In genomic region chr1:19443321-19443720, GRCh38 we compare ENCODE assay signal across 15 cellular contexts. TPM values are rescaled to one million over a fixed set of nuclear protein-coding genes. Genes with fewer than 3 reads are reported as not detected.
DNase-seq lines count a peak whose midpoint lies in the region; ATAC-seq and TF ChIP-seq lines count a peak whose summit lies in the region.
"Had no signal": no experiment of that assay in that cellular context is flagged by ENCODE, and none has a peak within 500 bp of the region (broad histone marks: within the 10 kb centered on the region; RNA-seq: fewer than 3 reads in every experiment).

No MANE protein-coding gene starts in this region.

- peak overlapping the region; percentile 9 to 92 (median 60) for H3K27ac ChIP-seq in heart left ventricle
- H3K27ac ChIP-seq in vagina, result peak overlapping the region; percentile 86

- H3K36me3 ChIP-seq in heart left ventricle, result peaks cover 0 to 25% (median 0%) of the 10 kb centered on the region in 9 donors
- no peaks in the 10 kb centered on the region for H3K36me3 ChIP-seq in vagina

- 62 to 79% (median 71%) methylated on average over 4 of the region's 4 CpGs for WGBS in heart left ventricle, 4 donors

- intact Hi-C loops in heart left ventricle (cut with DNase I) (loop anchor here in 1 of 10 donors (10.0 kb wide), 1 partner anchor 49 kb away; no protein-coding TSS in a partner anchor), cardiac septum (cut with DNase I) (no loop called here), posterior vena cava (cut with DNase I) (loop anchor here in 1 of 2 donors (5.0 kb wide), 1 partner anchor 36 kb away; no protein-coding TSS in a partner anchor), vagina (cut with DNase I) (no loop called here)

- TF ChIP-seq POLR2A in heart left ventricle (IDR thresholded peaks at IDR 0.05) (no peak), vagina (IDR thresholded peaks at IDR 0.05) (no peak)

- H3K4me1 ChIP-seq in heart left ventricle (peaks cover 31 to 98% (median 85%) of the 10 kb centered on the region in 12 donors), vagina (peaks cover 92% of the 10 kb centered on the region)

- H3K27me3 ChIP-seq in heart left ventricle (no peaks in the 10 kb centered on the region), vagina (no peaks in the 10 kb centered on the region)
- H3K27me3 ChIP-seq: spleen had no signal

- TF ChIP-seq CTCF in heart left ventricle (IDR thresholded peaks at IDR 0.05), result no peak
- TF ChIP-seq CTCF in fibroblast of the aortic adventitia (IDR thresholded peaks at IDR 0.05; ENCODE audit: insufficient read depth, low read length), result no peak
- TF ChIP-seq CTCF in vagina (IDR thresholded peaks at IDR 0.05), result no peak

- DNase-seq in heart left ventricle, result no peak
- no peak for DNase-seq in cardiac septum (ENCODE audit: low spot score)
- peak; percentile 47 for DNase-seq in fibroblast of the aortic adventitia (ENCODE audit: low read depth)
- DNase-seq in posterior vena cava (ENCODE audit: low spot score), result peak; percentile 46
- DNase-seq in vagina (ENCODE audit: extremely low spot score in 2 of 2), result no peak
- no peak for DNase-seq in cortex of kidney (lab: John Stamatoyannopoulos, UW)
- DNase-seq in nucleus accumbens (lab: John Stamatoyannopoulos, UW), result no peak
- no peak for DNase-seq in activated CD4-positive, alpha-beta T cell treated with anti-CD3 and anti-CD28 coated beads for 4 hours
- DNase-seq: activated B cell treated with CpG ODN at 0.5 μM for 24 hours; activated CD8-positive, alpha-beta memory T cell treated with anti-CD3 and anti-CD28 coated beads, Interleukin-2, amount 50 U/mL, for 4 hours; amniotic stem cell; effector CD8-positive, alpha-beta T cell; kidney; nephron progenitor cell; spleen had no signal

- ATAC-seq in heart left ventricle, result peak in 2 of 4 donors; percentile 32 to 48

- H3K4me3 ChIP-seq in heart left ventricle, result no peak overlapping the region
- no peak overlapping the region for H3K4me3 ChIP-seq in fibroblast of the aortic adventitia (ENCODE audit: low read depth, low read length)
- H3K4me3 ChIP-seq in vagina, result no peak overlapping the region
- H3K4me3 ChIP-seq: spleen had no signal

- H3K9me3 ChIP-seq in heart left ventricle (no peaks in the 10 kb centered on the region), vagina (no peaks in the 10 kb centered on the region)
- H3K9me3 ChIP-seq: spleen had no signal

RNA-seq across cellular contexts. Expression of gene CAPZB, which starts 42.0 kb away (rescaled TPM):
- total RNA-seq in heart left ventricle (100 to 1,000 TPM in 8 of 9 donors, 10 to 100 TPM in 1; 77.8 to 348 (median 237) TPM), cardiac septum (213 TPM), fibroblast of the aortic adventitia (ENCODE audit: low replicate concordance) (96.6 and 232 TPM in 2 replicates), posterior vena cava (100 to 1,000 TPM; 255 to 277 TPM), vagina (152 TPM)
- polyA plus RNA-seq in heart left ventricle, result 100 to 1,000 TPM; 228 to 255 TPM

Comparison
In these comparisons a context has a peak if more than half of its experiments do, and no peak if none do; other contexts are left out.
1. DNase-seq: peak in fibroblast of the aortic adventitia (single experiment) and posterior vena cava (single experiment); none in heart left ventricle (0 of 5), cardiac septum (single experiment), vagina (0 of 2), cortex of kidney (single experiment), nucleus accumbens (0 of 56) and activated CD4-positive, alpha-beta T cell treated with anti-CD3 and anti-CD28 coated beads for 4 hours (0 of 2).